Comparison of ENCODE assay signal across 1 cellular context in genomic region chr6:26216886-26217713, GRCh38.
TF ChIP-seq lines count a peak whose summit lies in the region.

No MANE protein-coding gene starts in this region.

TF ChIP-seq in HepG2, 621 proteins besides CTCF, POLR2A, EP300 and RAD21 (continued from another document and continues in another):
- TF ChIP-seq GRHL1 (CRISPR knock-in tag; conservative IDR thresholded peaks at IDR 0.05) (no peak), SAFB2 (CRISPR knock-in tag; IDR thresholded peaks at IDR 0.05; ENCODE audit: borderline replicate concordance, low read depth) (no peak; the same call in 1 of the 2 replicates), ZNF670 (CRISPR knock-in tag; IDR thresholded peaks at IDR 0.05; ENCODE audit: borderline replicate concordance) (no peak), SSRP1 (CRISPR knock-in tag; IDR thresholded peaks at IDR 0.05) (no peak), ZNF720 (CRISPR knock-in tag; IDR thresholded peaks at IDR 0.05) (no peak), ZNF574 (CRISPR knock-in tag; IDR thresholded peaks at IDR 0.05) (peak; percentile 72), U2AF1 (optimal IDR thresholded peaks at IDR 0.05; ENCODE audit: low read depth, low read length) (peak; percentile 67), ZFP82 (CRISPR knock-in tag; IDR thresholded peaks at IDR 0.05; ENCODE audit: borderline replicate concordance) (0 out of 2 replicates have a peak, but pooled peaks have one; percentile 20), ZNF296 (CRISPR knock-in tag; conservative IDR thresholded peaks at IDR 0.05) (no peak), PAF1 (CRISPR knock-in tag; IDR thresholded peaks at IDR 0.05) (no peak; the same call in 1 of the 2 replicates), STAG1 (CRISPR knock-in tag; IDR thresholded peaks at IDR 0.05) (peak; percentile 41), EZH2 (conservative IDR thresholded peaks at IDR 0.05; ENCODE audit: low read depth, low read length) (no peak), ZNF33B (CRISPR knock-in tag; IDR thresholded peaks at IDR 0.05) (0 out of 2 replicates have a peak, but pooled peaks have one; percentile 61), FOXO4 (CRISPR knock-in tag; conservative IDR thresholded peaks at IDR 0.05) (no peak), TCF7L2 (IDR thresholded peaks at IDR 0.05; ENCODE audit: low read depth, low read length) (no peak), GABPB1 (CRISPR knock-in tag; IDR thresholded peaks at IDR 0.05) (peak; percentile 56), ZBTB42 (CRISPR knock-in tag; IDR thresholded peaks at IDR 0.05) (peak; percentile 15; the same call in 1 of the 2 replicates), RFXANK (CRISPR knock-in tag; IDR thresholded peaks at IDR 0.05) (0 out of 2 replicates have a peak, but pooled peaks have one; percentile 6), ZIK1 (CRISPR knock-in tag; IDR thresholded peaks at IDR 0.05; ENCODE audit: borderline replicate concordance, low read depth) (no peak), ZNF629 (CRISPR knock-in tag; conservative IDR thresholded peaks at IDR 0.05) (peak; percentile 32; the same call in 1 of the 2 replicates), NFKBIZ (CRISPR knock-in tag; IDR thresholded peaks at IDR 0.05) (no peak), ZSCAN9 (CRISPR knock-in tag; IDR thresholded peaks at IDR 0.05; ENCODE audit: borderline replicate concordance) (no peak), RELA (CRISPR knock-in tag; IDR thresholded peaks at IDR 0.05) (no peak), CHCHD3 (CRISPR knock-in tag; IDR thresholded peaks at IDR 0.05) (no peak; the same call in 1 of the 2 replicates), ZNF34 (CRISPR knock-in tag; IDR thresholded peaks at IDR 0.05; ENCODE audit: borderline replicate concordance) (no peak), ZNF780A (CRISPR knock-in tag; IDR thresholded peaks at IDR 0.05) (no peak), ZNF160 (CRISPR knock-in tag; IDR thresholded peaks at IDR 0.05) (0 out of 2 replicates have a peak, but pooled peaks have one; percentile 44), PHF20 (CRISPR knock-in tag; IDR thresholded peaks at IDR 0.05) (no peak; the same call in 1 of the 2 replicates), KDM4B (CRISPR knock-in tag; IDR thresholded peaks at IDR 0.05) (no peak; the same call in 1 of the 2 replicates), ZNF441 (CRISPR knock-in tag; IDR thresholded peaks at IDR 0.05; ENCODE audit: borderline replicate concordance) (peak; percentile 47; the same call in 1 of the 2 replicates), ARNTL (CRISPR knock-in tag; IDR thresholded peaks at IDR 0.05) (0 out of 2 replicates have a peak, but pooled peaks have one; percentile 43), HBP1 (CRISPR knock-in tag; IDR thresholded peaks at IDR 0.05; ENCODE audit: low read depth) (no peak), ZNF550 (CRISPR knock-in tag; IDR thresholded peaks at IDR 0.05; ENCODE audit: borderline replicate concordance) (peak; percentile 76; the same call in 1 of the 2 replicates), HMG20A (CRISPR knock-in tag; IDR thresholded peaks at IDR 0.05; ENCODE audit: borderline replicate concordance) (no peak), HNRNPLL (IDR thresholded peaks at IDR 0.05; ENCODE audit: low read depth, low read length, poor library complexity, severe bottlenecking) (peak; percentile 94), ZBTB8A (CRISPR knock-in tag; IDR thresholded peaks at IDR 0.05; ENCODE audit: borderline replicate concordance, low read depth) (no peak), TBX2 (CRISPR knock-in tag; IDR thresholded peaks at IDR 0.05; ENCODE audit: borderline replicate concordance) (peak; percentile 72)
- TF ChIP-seq, protein P1, sequence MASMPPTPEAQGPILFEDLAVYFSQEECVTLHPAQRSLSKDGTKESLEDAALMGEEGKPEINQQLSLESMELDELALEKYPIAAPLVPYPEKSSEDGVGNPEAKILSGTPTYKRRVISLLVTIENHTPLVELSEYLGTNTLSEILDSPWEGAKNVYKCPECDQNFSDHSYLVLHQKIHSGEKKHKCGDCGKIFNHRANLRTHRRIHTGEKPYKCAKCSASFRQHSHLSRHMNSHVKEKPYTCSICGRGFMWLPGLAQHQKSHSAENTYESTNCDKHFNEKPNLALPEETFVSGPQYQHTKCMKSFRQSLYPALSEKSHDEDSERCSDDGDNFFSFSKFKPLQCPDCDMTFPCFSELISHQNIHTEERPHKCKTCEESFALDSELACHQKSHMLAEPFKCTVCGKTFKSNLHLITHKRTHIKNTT (CRISPR knock-in tag; IDR thresholded peaks at IDR 0.05): no peak
- TF ChIP-seq, protein P2, sequence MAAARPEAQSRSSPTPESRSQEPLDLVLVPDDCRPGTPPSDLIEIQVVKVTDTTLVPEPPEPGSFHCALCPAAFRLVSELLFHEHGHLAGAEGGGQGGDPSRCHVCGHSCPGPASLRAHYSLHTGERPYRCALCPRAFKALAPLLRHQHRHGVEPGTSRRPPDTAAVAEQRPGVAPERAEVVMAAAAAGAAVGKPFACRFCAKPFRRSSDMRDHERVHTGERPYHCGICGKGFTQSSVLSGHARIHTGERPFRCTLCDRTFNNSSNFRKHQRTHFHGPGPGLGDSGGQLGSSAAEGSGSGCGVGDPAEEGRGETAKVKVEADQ (CRISPR knock-in tag; IDR thresholded peaks at IDR 0.05; ENCODE audit: borderline replicate concordance): no peak; the same call in 1 of the 2 replicates
- TF ChIP-seq, protein P3, sequence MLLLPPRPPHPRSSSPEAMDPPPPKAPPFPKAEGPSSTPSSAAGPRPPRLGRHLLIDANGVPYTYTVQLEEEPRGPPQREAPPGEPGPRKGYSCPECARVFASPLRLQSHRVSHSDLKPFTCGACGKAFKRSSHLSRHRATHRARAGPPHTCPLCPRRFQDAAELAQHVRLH (CRISPR knock-in tag; IDR thresholded peaks at IDR 0.05; ENCODE audit: borderline replicate concordance, low read depth): peak; percentile 56; the same call in 1 of the 2 replicates
- TF ChIP-seq, protein P4, sequence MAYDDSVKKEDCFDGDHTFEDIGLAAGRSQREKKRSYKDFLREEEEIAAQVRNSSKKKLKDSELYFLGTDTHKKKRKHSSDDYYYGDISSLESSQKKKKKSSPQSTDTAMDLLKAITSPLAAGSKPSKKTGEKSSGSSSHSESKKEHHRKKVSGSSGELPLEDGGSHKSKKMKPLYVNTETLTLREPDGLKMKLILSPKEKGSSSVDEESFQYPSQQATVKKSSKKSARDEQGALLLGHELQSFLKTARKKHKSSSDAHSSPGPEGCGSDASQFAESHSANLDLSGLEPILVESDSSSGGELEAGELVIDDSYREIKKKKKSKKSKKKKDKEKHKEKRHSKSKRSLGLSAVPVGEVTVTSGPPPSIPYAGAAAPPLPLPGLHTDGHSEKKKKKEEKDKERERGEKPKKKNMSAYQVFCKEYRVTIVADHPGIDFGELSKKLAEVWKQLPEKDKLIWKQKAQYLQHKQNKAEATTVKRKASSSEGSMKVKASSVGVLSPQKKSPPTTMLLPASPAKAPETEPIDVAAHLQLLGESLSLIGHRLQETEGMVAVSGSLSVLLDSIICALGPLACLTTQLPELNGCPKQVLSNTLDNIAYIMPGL (CRISPR knock-in tag; IDR thresholded peaks at IDR 0.05; ENCODE audit: borderline replicate concordance in 1 of 2, low read depth in 1 of 2): peak; percentile 73 to 88
- TF ChIP-seq, protein P5, sequence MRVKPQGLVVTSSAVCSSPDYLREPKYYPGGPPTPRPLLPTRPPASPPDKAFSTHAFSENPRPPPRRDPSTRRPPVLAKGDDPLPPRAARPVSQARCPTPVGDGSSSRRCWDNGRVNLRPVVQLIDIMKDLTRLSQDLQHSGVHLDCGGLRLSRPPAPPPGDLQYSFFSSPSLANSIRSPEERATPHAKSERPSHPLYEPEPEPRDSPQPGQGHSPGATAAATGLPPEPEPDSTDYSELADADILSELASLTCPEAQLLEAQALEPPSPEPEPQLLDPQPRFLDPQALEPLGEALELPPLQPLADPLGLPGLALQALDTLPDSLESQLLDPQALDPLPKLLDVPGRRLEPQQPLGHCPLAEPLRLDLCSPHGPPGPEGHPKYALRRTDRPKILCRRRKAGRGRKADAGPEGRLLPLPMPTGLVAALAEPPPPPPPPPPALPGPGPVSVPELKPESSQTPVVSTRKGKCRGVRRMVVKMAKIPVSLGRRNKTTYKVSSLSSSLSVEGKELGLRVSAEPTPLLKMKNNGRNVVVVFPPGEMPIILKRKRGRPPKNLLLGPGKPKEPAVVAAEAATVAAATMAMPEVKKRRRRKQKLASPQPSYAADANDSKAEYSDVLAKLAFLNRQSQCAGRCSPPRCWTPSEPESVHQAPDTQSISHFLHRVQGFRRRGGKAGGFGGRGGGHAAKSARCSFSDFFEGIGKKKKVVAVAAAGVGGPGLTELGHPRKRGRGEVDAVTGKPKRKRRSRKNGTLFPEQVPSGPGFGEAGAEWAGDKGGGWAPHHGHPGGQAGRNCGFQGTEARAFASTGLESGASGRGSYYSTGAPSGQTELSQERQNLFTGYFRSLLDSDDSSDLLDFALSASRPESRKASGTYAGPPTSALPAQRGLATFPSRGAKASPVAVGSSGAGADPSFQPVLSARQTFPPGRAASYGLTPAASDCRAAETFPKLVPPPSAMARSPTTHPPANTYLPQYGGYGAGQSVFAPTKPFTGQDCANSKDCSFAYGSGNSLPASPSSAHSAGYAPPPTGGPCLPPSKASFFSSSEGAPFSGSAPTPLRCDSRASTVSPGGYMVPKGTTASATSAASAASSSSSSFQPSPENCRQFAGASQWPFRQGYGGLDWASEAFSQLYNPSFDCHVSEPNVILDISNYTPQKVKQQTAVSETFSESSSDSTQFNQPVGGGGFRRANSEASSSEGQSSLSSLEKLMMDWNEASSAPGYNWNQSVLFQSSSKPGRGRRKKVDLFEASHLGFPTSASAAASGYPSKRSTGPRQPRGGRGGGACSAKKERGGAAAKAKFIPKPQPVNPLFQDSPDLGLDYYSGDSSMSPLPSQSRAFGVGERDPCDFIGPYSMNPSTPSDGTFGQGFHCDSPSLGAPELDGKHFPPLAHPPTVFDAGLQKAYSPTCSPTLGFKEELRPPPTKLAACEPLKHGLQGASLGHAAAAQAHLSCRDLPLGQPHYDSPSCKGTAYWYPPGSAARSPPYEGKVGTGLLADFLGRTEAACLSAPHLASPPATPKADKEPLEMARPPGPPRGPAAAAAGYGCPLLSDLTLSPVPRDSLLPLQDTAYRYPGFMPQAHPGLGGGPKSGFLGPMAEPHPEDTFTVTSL (CRISPR knock-in tag; IDR thresholded peaks at IDR 0.05; ENCODE audit: borderline replicate concordance): 0 out of 2 replicates have a peak, but pooled peaks have one; percentile 38
- TF ChIP-seq, protein P6, sequence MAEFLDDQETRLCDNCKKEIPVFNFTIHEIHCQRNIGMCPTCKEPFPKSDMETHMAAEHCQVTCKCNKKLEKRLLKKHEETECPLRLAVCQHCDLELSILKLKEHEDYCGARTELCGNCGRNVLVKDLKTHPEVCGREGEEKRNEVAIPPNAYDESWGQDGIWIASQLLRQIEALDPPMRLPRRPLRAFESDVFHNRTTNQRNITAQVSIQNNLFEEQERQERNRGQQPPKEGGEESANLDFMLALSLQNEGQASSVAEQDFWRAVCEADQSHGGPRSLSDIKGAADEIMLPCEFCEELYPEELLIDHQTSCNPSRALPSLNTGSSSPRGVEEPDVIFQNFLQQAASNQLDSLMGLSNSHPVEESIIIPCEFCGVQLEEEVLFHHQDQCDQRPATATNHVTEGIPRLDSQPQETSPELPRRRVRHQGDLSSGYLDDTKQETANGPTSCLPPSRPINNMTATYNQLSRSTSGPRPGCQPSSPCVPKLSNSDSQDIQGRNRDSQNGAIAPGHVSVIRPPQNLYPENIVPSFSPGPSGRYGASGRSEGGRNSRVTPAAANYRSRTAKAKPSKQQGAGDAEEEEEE (CRISPR knock-in tag; IDR thresholded peaks at IDR 0.05; ENCODE audit: borderline replicate concordance): 0 out of 2 replicates have a peak, but pooled peaks have one; percentile 20
